ENCODE assay signal across 9 cellular contexts in the genomic region with DNA sequence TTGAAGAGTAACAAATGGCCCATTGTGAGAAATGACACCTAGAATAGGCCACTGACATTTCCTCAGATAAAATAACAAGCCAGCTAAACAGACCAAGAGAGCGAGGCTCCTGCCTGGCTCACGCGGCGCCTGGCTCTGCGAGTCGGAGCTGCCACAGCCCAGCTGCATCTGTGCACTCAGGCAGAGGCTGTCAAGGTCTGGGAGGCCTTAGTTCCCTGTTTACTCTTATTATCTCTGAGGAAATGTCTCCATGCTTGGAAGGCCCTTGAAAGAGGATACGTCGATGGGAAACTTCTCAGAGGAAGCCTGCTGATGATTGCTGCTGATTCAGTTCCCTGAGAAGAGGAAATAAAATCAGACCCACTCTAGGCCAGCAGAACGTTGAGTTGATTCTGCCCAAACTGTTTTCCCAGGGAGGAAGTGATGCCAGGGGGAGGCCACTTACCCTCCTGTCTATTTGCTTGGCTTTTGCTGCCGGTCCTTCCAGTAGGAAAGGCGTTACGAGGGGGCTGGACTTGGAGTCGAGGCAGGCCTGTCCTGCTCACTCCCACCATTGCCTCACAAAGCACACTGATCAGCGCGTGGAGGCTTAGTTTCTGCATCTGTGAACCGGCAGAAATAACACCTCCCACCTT.
DNase-seq lines count a peak whose midpoint lies in the region; ATAC-seq and TF ChIP-seq lines count a peak whose summit lies in the region.
"Had no signal": no experiment of that assay in that cellular context is flagged by ENCODE, and none has a peak within 500 bp of the region (broad histone marks: within the 10 kb centered on the region; RNA-seq: fewer than 3 reads in every experiment).

No MANE protein-coding gene starts in this region.

- no peak for TF ChIP-seq EP300 in suprapubic skin (IDR thresholded peaks at IDR 0.05)

- WGBS in esophagus squamous epithelium, 2 donors = 71 to 82% methylated on average over 4 to 16 of the region's 16 CpGs
- WGBS in suprapubic skin = 73% methylated on average over 13 of the region's 16 CpGs

- H3K9me3 ChIP-seq in esophagus squamous epithelium (no peaks in the 10 kb centered on the region), suprapubic skin (no peaks in the 10 kb centered on the region)

- no peak for TF ChIP-seq POLR2A in esophagus squamous epithelium (IDR thresholded peaks at IDR 0.05)
- no peak for TF ChIP-seq POLR2A in suprapubic skin (IDR thresholded peaks at IDR 0.05)

- H3K9me3 Mint-ChIP-seq in memory B cell = no peaks in the 10 kb centered on the region

- no peak for TF ChIP-seq CTCF in esophagus squamous epithelium (IDR thresholded peaks at IDR 0.05)
- TF ChIP-seq CTCF in suprapubic skin (IDR thresholded peaks at IDR 0.05) = no peak

- H3K27me3 ChIP-seq in esophagus squamous epithelium (no peaks in the 10 kb centered on the region), suprapubic skin (no peaks in the 10 kb centered on the region)

- no peak overlapping the region for H3K4me3 ChIP-seq in esophagus squamous epithelium
- no peak overlapping the region for H3K4me3 ChIP-seq in suprapubic skin

- DNase-seq in NCI-H1417 (lab: John Stamatoyannopoulos, UW) (peak in 2 of 3 experiments; percentile 39 to 48), NCI-H1417 treated with DMSO at 0.1 percent for 48 hours (lab: John Stamatoyannopoulos, UW) (no peak), esophagus squamous epithelium (lab: John Stamatoyannopoulos, UW) (no peak), memory B cell (ENCODE audit: low spot score in 2 of 2) (no peak), suprapubic skin (ENCODE audit: low spot score in 2 of 2) (no peak), NOMO-1 treated with dmso at 0.1 percent for 144 hours (lab: John Stamatoyannopoulos, UW; ENCODE audit: unreplicated experiment) (no peak), NCI-H1436 treated with DMSO at 0.1 percent for 48 hours (lab: John Stamatoyannopoulos, UW) (no peak)
- DNase-seq: T-helper 17 cell had no signal

- intact Hi-C loops in esophagus squamous epithelium (cut with DNase I) = no loop called here

- H3K27ac ChIP-seq in esophagus squamous epithelium (peak overlapping the region; percentile 14 to 74 (median 58)), suprapubic skin (peak overlapping the region; percentile 59)

- ATAC-seq in memory B cell (ENCODE audit: low read depth) (peak; percentile 54), HG03469 (IDR thresholded peaks at IDR 0.05; ENCODE audit: unreplicated experiment) (no peak)
- ATAC-seq: T-helper 17 cell had no signal

- no peaks in the 10 kb centered on the region for H3K27me3 Mint-ChIP-seq in memory B cell
- H3K27me3 Mint-ChIP-seq: T-helper 17 cell had no signal

- H3K36me3 Mint-ChIP-seq in memory B cell = peaks cover 16% of the 10 kb centered on the region

- peak overlapping the region; percentile 46 for H3K27ac Mint-ChIP-seq in memory B cell

- H3K4me3 Mint-ChIP-seq in memory B cell = no peak overlapping the region
- H3K4me3 Mint-ChIP-seq: T-helper 17 cell had no signal

- peaks cover 16% of the 10 kb centered on the region for H3K4me1 Mint-ChIP-seq in memory B cell

- H3K4me1 ChIP-seq in esophagus squamous epithelium (peaks cover 0 to 20% (median 3%) of the 10 kb centered on the region in 3 donors), suprapubic skin (peaks cover 10% of the 10 kb centered on the region)

- H3K36me3 ChIP-seq in esophagus squamous epithelium (peaks cover 0 to 24% (median 4%) of the 10 kb centered on the region in 3 donors), suprapubic skin (peaks cover 20% of the 10 kb centered on the region)

Comparison
In these comparisons a context has a peak if more than half of its experiments do, and no peak if none do; other contexts are left out.
1. DNase-seq: peak in NCI-H1417 (2 of 3); none in NCI-H1417 treated with DMSO at 0.1 percent for 48 hours (single experiment), esophagus squamous epithelium (single experiment), memory B cell (0 of 2), suprapubic skin (0 of 2), NOMO-1 treated with dmso at 0.1 percent for 144 hours (single experiment) and NCI-H1436 treated with DMSO at 0.1 percent for 48 hours (single experiment).